ENCODE assay signal across 15 cellular contexts in genomic region chr6:112233864-112234263, GRCh38. TPM values are rescaled to one million over a fixed set of nuclear protein-coding genes. Genes with fewer than 3 reads are reported as not detected.
DNase-seq lines count a peak whose midpoint lies in the region; ATAC-seq and TF ChIP-seq lines count a peak whose summit lies in the region.
"Had no signal": no experiment of that assay in that cellular context is flagged by ENCODE, and none has a peak within 500 bp of the region (broad histone marks: within the 10 kb centered on the region; RNA-seq: fewer than 3 reads in every experiment).

No MANE protein-coding gene starts in this region.

- H3K4me3 Mint-ChIP-seq in activated CD8-positive, alpha-beta T cell treated with anti-CD3 and anti-CD28 coated beads, Interleukin-2, amount 10 ng/mL, durations not matched to agents 7 days and 5 days = no peak overlapping the region
- H3K4me3 Mint-ChIP-seq: GM23338 had no signal

- H3K36me3 Mint-ChIP-seq in activated CD8-positive, alpha-beta T cell treated with anti-CD3 and anti-CD28 coated beads, Interleukin-2, amount 10 ng/mL, durations not matched to agents 7 days and 5 days (ENCODE audit: low read depth) = no peaks in the 10 kb centered on the region

- intact Hi-C loops in dorsolateral prefrontal cortex (cut with DNase I) (no loop called here), left lung (cut with DNase I) (no loop called here), body of pancreas (cut with DNase I) (no loop called here), OCI-LY7 (cut with micrococcal nuclease; ENCODE audit: unreplicated experiment) (no loop called here)

- H3K4me3 ChIP-seq in dorsolateral prefrontal cortex (no peak overlapping the region), left lung (no peak overlapping the region), subcutaneous abdominal adipose tissue (ENCODE audit: low read depth in 1 of 5, low read length in 5 of 5) (no peak overlapping the region), body of pancreas (no peak overlapping the region), OCI-LY7 (ENCODE audit: low read depth, low read length, poor library complexity, severe bottlenecking) (no peak overlapping the region)
- H3K4me3 ChIP-seq: GM23338 had no signal

- no TSS peak for BruUV-seq in OCI-LY7 (replicated peaks; lab: Mats Ljungman, UMichigan)

- H3K9me3 Mint-ChIP-seq in activated CD8-positive, alpha-beta T cell treated with anti-CD3 and anti-CD28 coated beads, Interleukin-2, amount 10 ng/mL, durations not matched to agents 7 days and 5 days (ENCODE audit: insufficient read depth) = no peaks in the 10 kb centered on the region
- H3K9me3 Mint-ChIP-seq: GM23338 had no signal

- H3K27me3 ChIP-seq in dorsolateral prefrontal cortex = no peaks in the 10 kb centered on the region
- H3K27me3 ChIP-seq in left lung = no peaks in the 10 kb centered on the region
- no peaks in the 10 kb centered on the region for H3K27me3 ChIP-seq in subcutaneous abdominal adipose tissue (ENCODE audit: control insufficient read depth in 5 of 5, insufficient read depth in 4 of 5, low read length in 5 of 5)
- no peaks in the 10 kb centered on the region for H3K27me3 ChIP-seq in body of pancreas

- no peaks in the 10 kb centered on the region for H3K9me3 ChIP-seq in left lung
- H3K9me3 ChIP-seq in subcutaneous abdominal adipose tissue (ENCODE audit: control insufficient read depth in 5 of 5, low read length in 5 of 5) = no peaks in the 10 kb centered on the region
- no peaks in the 10 kb centered on the region for H3K9me3 ChIP-seq in body of pancreas
- H3K9me3 ChIP-seq in OCI-LY7 (ENCODE audit: low read length) = no peaks in the 10 kb centered on the region

- peak overlapping the region; percentile 11 to 69 (median 50) for H3K9ac ChIP-seq in subcutaneous abdominal adipose tissue (ENCODE audit: low read length in 5 of 5)

- DNase-seq in H4 (ENCODE audit: low spot score) (peak; percentile 39), dorsolateral prefrontal cortex (no peak), left lung (no peak), body of pancreas (no peak), OCI-LY7 (ENCODE audit: low spot score) (no peak)
- DNase-seq in activated CD4-positive, alpha-beta T cell treated with anti-CD3 and anti-CD28 coated beads, Interleukin-2, amount 50 U/mL, for 1 hour = no peak
- no peak for DNase-seq in activated CD8-positive, alpha-beta T cell treated with anti-CD3 and anti-CD28 coated beads, Interleukin-2, amount 10 ng/mL, durations not matched to agents 7 days and 5 days
- DNase-seq: activated CD4-positive, alpha-beta T cell treated with anti-CD3 and anti-CD28 coated beads for 4 hours; cerebellar nuclear complex; hypothalamus; mesendoderm; NCI-H1436 treated with DMSO at 0.1 percent for 48 hours; NCI-H82 had no signal

- ATAC-seq in left lung = peak; percentile 25
- no peak for ATAC-seq in body of pancreas
- no peak for ATAC-seq in activated CD8-positive, alpha-beta T cell treated with anti-CD3 and anti-CD28 coated beads, Interleukin-2, amount 10 ng/mL, durations not matched to agents 7 days and 5 days
- ATAC-seq: GM23338 had no signal

- no peaks in the 10 kb centered on the region for H3K79me2 ChIP-seq in OCI-LY7 (ENCODE audit: insufficient read depth, low read depth, low read length)

- no peak overlapping the region for H2AFZ ChIP-seq in OCI-LY7 (ENCODE audit: low read length)
- H2AFZ ChIP-seq: GM23338 had no signal

- no peaks in the 10 kb centered on the region for H4K20me1 ChIP-seq in OCI-LY7 (ENCODE audit: insufficient read depth, low read length)

- H3K27me3 Mint-ChIP-seq in activated CD8-positive, alpha-beta T cell treated with anti-CD3 and anti-CD28 coated beads, Interleukin-2, amount 10 ng/mL, durations not matched to agents 7 days and 5 days (ENCODE audit: low read depth) = peaks cover 66% of the 10 kb centered on the region

- POLR2A ChIA-PET in activated CD8-positive, alpha-beta T cell treated with anti-CD3 and anti-CD28 coated beads, Interleukin-2, amount 10 ng/mL, durations not matched to agents 7 days and 5 days (lab: Charles Lee) = no interaction called here
- POLR2A ChIA-PET in OCI-LY7 (lab: Charles Lee) = interaction anchor here (0.7 to 1.3 kb wide), 4 partner anchors 16 to 1074 kb away, joined by 3 read pairs; no protein-coding TSS in a partner anchor

- 80% methylated on average over 4 of the region's 4 CpGs for WGBS in body of pancreas, 2 donors

- CTCF ChIA-PET in activated CD8-positive, alpha-beta T cell treated with anti-CD3 and anti-CD28 coated beads, Interleukin-2, amount 10 ng/mL, durations not matched to agents 7 days and 5 days (lab: Charles Lee) = no interaction called here
- CTCF ChIA-PET in OCI-LY7 (lab: Charles Lee; ENCODE audit: unreplicated experiment) = no interaction called here

- TF ChIP-seq CTCF in dorsolateral prefrontal cortex (IDR thresholded peaks at IDR 0.05 in 54 of 56, conservative IDR thresholded peaks at IDR 0.05 in 2 of 56; ENCODE audit: low read depth in 1 of 56, partially characterized antibody in 56 of 56) (no peak), left lung (IDR thresholded peaks at IDR 0.05) (no peak), body of pancreas (IDR thresholded peaks at IDR 0.05) (no peak), OCI-LY7 (conservative IDR thresholded peaks at IDR 0.05; ENCODE audit: low read length) (no peak)

- H3K4me1 Mint-ChIP-seq in activated CD8-positive, alpha-beta T cell treated with anti-CD3 and anti-CD28 coated beads, Interleukin-2, amount 10 ng/mL, durations not matched to agents 7 days and 5 days (ENCODE audit: low read depth) = peaks cover 21% of the 10 kb centered on the region

- no peaks in the 10 kb centered on the region for H3K9me2 ChIP-seq in OCI-LY7 (ENCODE audit: insufficient read depth, low read length)

- H3K36me3 ChIP-seq in left lung = no peaks in the 10 kb centered on the region
- H3K36me3 ChIP-seq in subcutaneous abdominal adipose tissue (ENCODE audit: control insufficient read depth in 5 of 5, insufficient read depth in 5 of 5, low read length in 5 of 5) = peaks cover 0 to 14% (median 6%) of the 10 kb centered on the region in 5 donors
- no peaks in the 10 kb centered on the region for H3K36me3 ChIP-seq in body of pancreas (replicated peaks in 1 of 2; ENCODE audit: insufficient read depth in 1 of 2, low read depth in 2 of 2)
- no peaks in the 10 kb centered on the region for H3K36me3 ChIP-seq in OCI-LY7 (ENCODE audit: insufficient read depth, low read length)

- no peak for TF ChIP-seq POLR2A in body of pancreas (IDR thresholded peaks at IDR 0.05)

- H3K27ac ChIP-seq in dorsolateral prefrontal cortex = peak overlapping the region in 30 of 59 donors; percentile 2 to 83 (median 44)
- H3K27ac ChIP-seq in left lung = peak overlapping the region; percentile 58 to 79
- H3K27ac ChIP-seq in subcutaneous abdominal adipose tissue (ENCODE audit: low read depth, low read length) = peak overlapping the region; percentile 97
- H3K27ac ChIP-seq in body of pancreas = peak overlapping the region in 1 of 4 donors; percentile 6
- H3K27ac ChIP-seq in OCI-LY7 (ENCODE audit: low read depth, low read length, poor library complexity, severe bottlenecking) = no peak overlapping the region

- H3K4me2 ChIP-seq in OCI-LY7 (ENCODE audit: low read length) = no peak overlapping the region
- H3K4me2 ChIP-seq: GM23338 had no signal

- H3K4me1 ChIP-seq in left lung = peaks cover 0 to 12% of the 10 kb centered on the region in 2 donors
- peaks cover 17 to 89% (median 76%) of the 10 kb centered on the region in 5 donors for H3K4me1 ChIP-seq in subcutaneous abdominal adipose tissue (ENCODE audit: control insufficient read depth in 5 of 5, insufficient read depth in 5 of 5, low read length in 5 of 5)
- H3K4me1 ChIP-seq in body of pancreas = peaks cover 6% of the 10 kb centered on the region
- H3K4me1 ChIP-seq in OCI-LY7 (ENCODE audit: insufficient read depth, low read length, poor library complexity, severe bottlenecking) = no peaks in the 10 kb centered on the region

- no peak overlapping the region for H3K27ac Mint-ChIP-seq in activated CD8-positive, alpha-beta T cell treated with anti-CD3 and anti-CD28 coated beads, Interleukin-2, amount 10 ng/mL, durations not matched to agents 7 days and 5 days
- H3K27ac Mint-ChIP-seq: GM23338 had no signal

RNA-seq across cellular contexts. Expression of gene LAMA4, which starts 20.5 kb away (rescaled TPM):
- total RNA-seq in H4 (2014; rRNA removed; shearing (Covaris generic)) = 16.4 and 18.4 TPM in 2 replicates
- total RNA-seq in dorsolateral prefrontal cortex = 10 to 100 TPM; 11.7 to 46.8 (median 26.5) TPM
- 100 to 1,000 TPM in 1 of 2 donors, 10 to 100 TPM in 1; 87.5 to 152 TPM for total RNA-seq in left lung
- 10 to 100 TPM; 10.6 to 27.0 TPM for total RNA-seq in body of pancreas
- not detected for total RNA-seq in activated CD8-positive, alpha-beta T cell treated with anti-CD3 and anti-CD28 coated beads, Interleukin-2, amount 10 ng/mL, durations not matched to agents 7 days and 5 days
- total RNA-seq in OCI-LY7 (2014; rRNA removed; shearing (Covaris generic)) = not detected in 2 replicates
- total RNA-seq in OCI-LY7 (2022) = not detected in 2 replicates

Comparison
In these comparisons a context has a peak if more than half of its experiments do, and no peak if none do; other contexts are left out.
1. RNA of gene LAMA4, which starts 20.5 kb away (total RNA-seq): 87.5 to 152 TPM in left lung, 10.6 to 27.0 TPM in body of pancreas, 11.7 to 46.8 TPM in dorsolateral prefrontal cortex and 16.4 to 18.4 TPM in H4; not detected in activated CD8-positive, alpha-beta T cell treated with anti-CD3 and anti-CD28 coated beads, Interleukin-2, amount 10 ng/mL, durations not matched to agents 7 days and 5 days and not detected in OCI-LY7; every median in the first group is over 10 times any median in the second.